Comparison of ENCODE assay signal across 8 cellular contexts in genomic region chrX:100685284-100685996, GRCh38. TPM values are rescaled to one million over a fixed set of nuclear protein-coding genes. Genes with fewer than 3 reads are reported as not detected.
DNase-seq lines count a peak whose midpoint lies in the region; ATAC-seq and TF ChIP-seq lines count a peak whose summit lies in the region.

No MANE protein-coding gene starts in this region.

- H3K4me1 ChIP-seq in HEK293 (ENCODE audit: control insufficient read depth, insufficient read depth, low read length): no peaks in the 10 kb centered on the region
- no peaks in the 10 kb centered on the region for H3K4me1 ChIP-seq in heart left ventricle

- TF ChIP-seq POLR2A in heart left ventricle (IDR thresholded peaks at IDR 0.05): no peak

- peak; percentile 97 for ATAC-seq in SK-N-SH treated with all-trans-retinoic acid at 6 μM for 48 hours
- ATAC-seq in activated naive CD4-positive, alpha-beta T cell treated with anti-CD3 and anti-CD28 coated beads, Interleukin-2, amount 50 U/mL, for 72 hours: peak; percentile 67 to 83
- peak; percentile 55 to 86 (median 72) for ATAC-seq in heart left ventricle
- no peak for ATAC-seq in stimulated activated memory B cell treated with anti-CD40 and anti-IgM and Interleukin-4, amounts not matched to agents 10 μg/mL and 1 μg/mL and 100 μg/mL, for 72 hours

- no peaks in the 10 kb centered on the region for H3K27me3 Mint-ChIP-seq in stimulated activated memory B cell treated with anti-CD40 and anti-IgM and Interleukin-4, amounts not matched to agents 10 μg/mL and 1 μg/mL and 100 μg/mL, for 72 hours

- H3K4me1 Mint-ChIP-seq in stimulated activated memory B cell treated with anti-CD40 and anti-IgM and Interleukin-4, amounts not matched to agents 10 μg/mL and 1 μg/mL and 100 μg/mL, for 72 hours: peaks cover 17% of the 10 kb centered on the region

- no peak overlapping the region for H3K4me3 ChIP-seq in GM06990 (replicated peaks; ENCODE audit: low read depth, low read length)
- no peak overlapping the region for H3K4me3 ChIP-seq in HEK293 (ENCODE audit: low read depth, low read length)
- no peak overlapping the region for H3K4me3 ChIP-seq in heart left ventricle

- CTCF ChIA-PET in HEK293 (lab: Yijun Ruan, JAX): interaction anchor here (0.5 to 21.6 kb wide), 47 partner anchors 8 to 735 kb away, joined by 3 to 540 read pairs (median 4); partner anchors contain the start of gene SYTL4

- H3K27me3 ChIP-seq in GM06990 (replicated peaks; ENCODE audit: control insufficient read depth, insufficient read depth, low read length) (no peaks in the 10 kb centered on the region), heart left ventricle (peaks cover 0 to 25% (median 0%) of the 10 kb centered on the region in 9 donors)

- H3K36me3 ChIP-seq in GM06990 (ENCODE audit: control insufficient read depth, insufficient read depth, low read length) (no peaks in the 10 kb centered on the region), HEK293 (ENCODE audit: control insufficient read depth in 2 of 2, insufficient read depth in 1 of 2, low read length in 2 of 2) (peaks cover 0 to 25% of the 10 kb centered on the region in 2 experiments; a peak in 2 of 3 replicates), heart left ventricle (peaks cover 0 to 10% (median 0%) of the 10 kb centered on the region in 9 donors)

- no peak overlapping the region for H3K4me3 Mint-ChIP-seq in stimulated activated memory B cell treated with anti-CD40 and anti-IgM and Interleukin-4, amounts not matched to agents 10 μg/mL and 1 μg/mL and 100 μg/mL, for 72 hours

- WGBS in heart left ventricle, 4 donors: 26 to 38% (median 33%) methylated on average over 5 of the region's 5 CpGs

- peak; percentile 87 for TF ChIP-seq CTCF in GM06990 (IDR thresholded peaks at IDR 0.05; ENCODE audit: insufficient read depth, low read length, poor library complexity, severe bottlenecking)
- TF ChIP-seq CTCF in HEK293 (tag by site-specific recombination; IDR thresholded peaks at IDR 0.05): peak; percentile 91
- TF ChIP-seq CTCF in heart left ventricle (IDR thresholded peaks at IDR 0.05): peak; percentile 55 to 86 (median 70)

- POLR2A ChIA-PET in HEK293 (lab: Yijun Ruan, JAX): no interaction called here

- no peak overlapping the region for H3K27ac Mint-ChIP-seq in activated naive CD4-positive, alpha-beta T cell treated with anti-CD3 and anti-CD28 coated beads, Interleukin-2, amount 50 U/mL, for 72 hours
- H3K27ac Mint-ChIP-seq in stimulated activated memory B cell treated with anti-CD40 and anti-IgM and Interleukin-4, amounts not matched to agents 10 μg/mL and 1 μg/mL and 100 μg/mL, for 72 hours: no peak overlapping the region

- H3K9me3 ChIP-seq in HEK293 (ENCODE audit: control insufficient read depth, insufficient read depth, low read depth, low read length): no peaks in the 10 kb centered on the region
- no peaks in the 10 kb centered on the region for H3K9me3 ChIP-seq in heart left ventricle

- no peaks in the 10 kb centered on the region for H3K9me3 Mint-ChIP-seq in activated naive CD4-positive, alpha-beta T cell treated with anti-CD3 and anti-CD28 coated beads, Interleukin-2, amount 50 U/mL, for 72 hours
- H3K9me3 Mint-ChIP-seq in stimulated activated memory B cell treated with anti-CD40 and anti-IgM and Interleukin-4, amounts not matched to agents 10 μg/mL and 1 μg/mL and 100 μg/mL, for 72 hours: no peaks in the 10 kb centered on the region

- H3K27ac ChIP-seq in HEK293 (ENCODE audit: extremely low read depth, low read depth, low read length) (no peak overlapping the region), heart left ventricle (no peak overlapping the region)

- peak; percentile 36 for DNase-seq in GM06990 (ENCODE audit: extremely low read depth, insufficient read length)
- DNase-seq in NCI-H1048 (lab: John Stamatoyannopoulos, UW): peak; percentile 19
- DNase-seq in activated naive CD4-positive, alpha-beta T cell treated with anti-CD3 and anti-CD28 coated beads, Interleukin-2, amount 50 U/mL, for 72 hours (ENCODE audit: low spot score in 2 of 2): peak in 1 of 2 donors; percentile 62
- peak in 3 of 5 donors; percentile 31 to 48 (median 38) for DNase-seq in heart left ventricle
- peak; percentile 70 for DNase-seq in retina

- intact Hi-C loops in heart left ventricle (cut with DNase I): loop anchor here (1.0 to 10.0 kb wide), 7 partner anchors 81 to 602 kb away; no protein-coding TSS in a partner anchor

- no peaks in the 10 kb centered on the region for H3K36me3 Mint-ChIP-seq in activated naive CD4-positive, alpha-beta T cell treated with anti-CD3 and anti-CD28 coated beads, Interleukin-2, amount 50 U/mL, for 72 hours
- no peaks in the 10 kb centered on the region for H3K36me3 Mint-ChIP-seq in stimulated activated memory B cell treated with anti-CD40 and anti-IgM and Interleukin-4, amounts not matched to agents 10 μg/mL and 1 μg/mL and 100 μg/mL, for 72 hours

TF ChIP-seq in HEK293, 187 proteins besides CTCF, POLR2A, EP300 and RAD21 (continues in another document):
- peak; percentile 98 for TF ChIP-seq ZNF654 (tag by site-specific recombination; IDR thresholded peaks at IDR 0.05; ENCODE audit: low read depth)
- TF ChIP-seq ZNF174 (tag by site-specific recombination; IDR thresholded peaks at IDR 0.05): no peak
- peak; percentile 51; the same call in 1 of the 2 replicates for TF ChIP-seq ZNF660 (tag by site-specific recombination; IDR thresholded peaks at IDR 0.05)
- no peak for TF ChIP-seq ZNF837 (tag by site-specific recombination; IDR thresholded peaks at IDR 0.05)
- no peak for TF ChIP-seq ZNF501 (tag by site-specific recombination; IDR thresholded peaks at IDR 0.05)
- peak; percentile 87 for TF ChIP-seq ZNF18 (tag by site-specific recombination; IDR thresholded peaks at IDR 0.05)
- no peak for TF ChIP-seq REPIN1 (tag by site-specific recombination; IDR thresholded peaks at IDR 0.05; ENCODE audit: low read depth)
- no peak for TF ChIP-seq KLF16 (tag by site-specific recombination; IDR thresholded peaks at IDR 0.05)

TF ChIP-seq in SK-N-SH treated with all-trans-retinoic acid at 6 μM for 48 hours, 23 proteins besides CTCF, POLR2A, EP300 and RAD21 (continues in another document):
- TF ChIP-seq CSDC2 (CRISPR knock-in tag; IDR thresholded peaks at IDR 0.05): no peak
- TF ChIP-seq ZNF70 (CRISPR knock-in tag; IDR thresholded peaks at IDR 0.05): no peak
- no peak for TF ChIP-seq SNAI2 (CRISPR knock-in tag; IDR thresholded peaks at IDR 0.05)
- no peak for TF ChIP-seq RARB (CRISPR knock-in tag; IDR thresholded peaks at IDR 0.05)
- no peak for TF ChIP-seq ISL1 (CRISPR knock-in tag; IDR thresholded peaks at IDR 0.05)
- TF ChIP-seq ARNTL (CRISPR knock-in tag; IDR thresholded peaks at IDR 0.05; ENCODE audit: borderline replicate concordance, low read depth): no peak
- no peak for TF ChIP-seq CREB5 (CRISPR knock-in tag; IDR thresholded peaks at IDR 0.05; ENCODE audit: low read depth)
- TF ChIP-seq PATZ1 (CRISPR knock-in tag; IDR thresholded peaks at IDR 0.05; ENCODE audit: borderline replicate concordance): no peak
- TF ChIP-seq BACH2 (CRISPR knock-in tag; IDR thresholded peaks at IDR 0.05; ENCODE audit: borderline replicate concordance): no peak
- no peak for TF ChIP-seq PPARA (CRISPR knock-in tag; IDR thresholded peaks at IDR 0.05; ENCODE audit: borderline replicate concordance)
- no peak for TF ChIP-seq GLIS3 (CRISPR knock-in tag; IDR thresholded peaks at IDR 0.05)
- TF ChIP-seq TCF4 (CRISPR knock-in tag; IDR thresholded peaks at IDR 0.05; ENCODE audit: borderline replicate concordance): no peak

RNA-seq across cellular contexts. Expression of gene SRPX2, which starts 41.4 kb away (rescaled TPM):
- not detected for total RNA-seq in activated naive CD4-positive, alpha-beta T cell treated with anti-CD3 and anti-CD28 coated beads, Interleukin-2, amount 50 U/mL, for 72 hours
- total RNA-seq in heart left ventricle: 10 to 100 TPM in 5 of 9 donors, 1 to 10 TPM in 4; 5.9 to 39.1 (median 16.4) TPM
- polyA plus RNA-seq in heart left ventricle: 10 to 100 TPM in 1 of 2 donors, 1 to 10 TPM in 1; 3.4 to 10.5 TPM

RNA-seq across cellular contexts. Expression of gene SYTL4, which starts 46.5 kb away (rescaled TPM):
- total RNA-seq in activated naive CD4-positive, alpha-beta T cell treated with anti-CD3 and anti-CD28 coated beads, Interleukin-2, amount 50 U/mL, for 72 hours: not detected
- 1 to 10 TPM; 1.2 to 5.4 (median 2.0) TPM for total RNA-seq in heart left ventricle
- polyA plus RNA-seq in heart left ventricle: 1 to 10 TPM; 1.9 to 2.3 TPM

RNA-seq across cellular contexts. Expression of gene TSPAN6, which starts 48.8 kb away (rescaled TPM):
- total RNA-seq in activated naive CD4-positive, alpha-beta T cell treated with anti-CD3 and anti-CD28 coated beads, Interleukin-2, amount 50 U/mL, for 72 hours: under 1 TPM in 1 of 2 donors, not detected in 1; 0.73 TPM
- total RNA-seq in heart left ventricle: 1 to 10 TPM; 3.2 to 9.0 (median 6.0) TPM
- 1 to 10 TPM; 5.1 to 5.3 TPM for polyA plus RNA-seq in heart left ventricle

Comparison
In these comparisons a context has a peak if more than half of its experiments do, and no peak if none do; other contexts are left out.
1. RNA of gene SRPX2, which starts 41.4 kb away (total RNA-seq): 5.9 to 39.1 TPM in heart left ventricle; not detected in activated naive CD4-positive, alpha-beta T cell treated with anti-CD3 and anti-CD28 coated beads, Interleukin-2, amount 50 U/mL, for 72 hours; every median in the first group is over 4 times any median in the second.
2. Peak in every context shown above with its lines, with median percentiles within 50 percentile points of each other: CTCF ChIP-seq.